ENCODE assay signal across 8 cellular contexts in the genomic region with DNA sequence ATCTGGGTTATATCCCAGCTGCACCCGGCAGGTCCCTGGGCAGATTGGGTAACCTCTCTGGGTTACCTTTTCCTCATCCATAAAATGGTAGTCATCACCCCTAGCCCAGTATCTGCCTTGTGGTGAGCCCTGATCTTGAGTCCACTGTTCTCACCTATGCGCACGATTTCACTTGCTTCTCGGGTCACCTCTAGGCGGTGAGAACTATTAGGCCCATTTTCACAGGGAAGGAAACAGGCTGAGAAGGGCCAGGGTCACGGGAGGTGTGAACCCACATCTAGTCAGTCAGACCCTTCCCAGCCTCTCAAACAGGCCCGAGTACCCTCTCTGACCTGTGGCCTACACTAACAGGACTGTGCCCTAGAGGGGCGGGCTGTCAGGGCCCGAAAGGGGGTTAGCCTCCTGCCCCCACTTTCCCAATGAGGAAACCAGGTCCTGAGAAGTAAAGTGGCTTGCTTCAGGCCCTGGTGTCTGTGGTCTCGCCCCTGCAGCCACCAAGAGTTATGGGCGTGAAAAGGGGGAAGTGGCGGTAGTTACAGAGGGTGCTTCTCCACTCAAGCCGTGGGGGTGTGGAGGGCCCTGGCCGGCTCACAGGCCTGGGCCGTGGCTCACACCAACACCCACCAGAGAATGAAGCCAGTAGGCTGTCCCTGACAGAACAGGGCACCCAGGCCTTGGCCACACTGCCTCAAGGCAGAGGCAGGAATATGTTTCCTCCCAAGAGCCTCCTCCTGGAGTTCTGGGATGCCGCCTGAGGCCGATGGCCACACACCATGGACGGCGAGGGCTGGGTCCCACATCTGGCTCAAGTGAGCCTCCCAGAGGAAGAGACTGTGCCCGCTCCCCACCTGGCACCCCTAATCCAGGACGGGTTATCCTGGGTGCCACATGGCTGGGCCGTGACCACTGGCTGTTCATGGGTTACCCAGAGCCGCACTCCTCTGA. TPM values are rescaled to one million over a fixed set of nuclear protein-coding genes. Genes with fewer than 3 reads are reported as not detected.
DNase-seq lines count a peak whose midpoint lies in the region; ATAC-seq and TF ChIP-seq lines count a peak whose summit lies in the region.

No MANE protein-coding gene starts in this region.

- H3K27ac Mint-ChIP-seq in IgD-negative memory B cell: peak overlapping the region in 2 of 3 donors; percentile 41 to 68

- no peak overlapping the region for H3K27ac ChIP-seq in foreskin keratinocyte
- H3K27ac ChIP-seq in thyroid gland: no peak overlapping the region

- TF ChIP-seq POLR2A in thyroid gland (IDR thresholded peaks at IDR 0.05): no peak

- WGBS in thyroid gland, 2 donors: 76 to 84% methylated on average over 13 to 22 of the region's 23 CpGs

- DNase-seq in CD1c-positive myeloid dendritic cell (ENCODE audit: extremely low spot score) (peak; percentile 90), foreskin keratinocyte (no peak), NCI-H1105 treated with DMSO at 0.1 percent for 48 hours (lab: John Stamatoyannopoulos, UW) (no peak), thyroid gland (no peak)

- peak overlapping the region in 3 of 4 donors; percentile 39 to 81 (median 73) for H3K4me3 Mint-ChIP-seq in IgD-negative memory B cell

- H3K27me3 ChIP-seq in foreskin keratinocyte (no peaks in the 10 kb centered on the region), thyroid gland (no peaks in the 10 kb centered on the region)

- no peaks in the 10 kb centered on the region for H3K36me3 ChIP-seq in thyroid gland

- H3K4me3 ChIP-seq in thyroid gland (replicated peaks in 1 of 3): no peak overlapping the region

- intact Hi-C loops in thyroid gland (cut with DNase I): no loop called here

- ATAC-seq in GM19395 (IDR thresholded peaks at IDR 0.05; ENCODE audit: unreplicated experiment) (peak; percentile 56), foreskin keratinocyte (peak; percentile 19), HG02981 (IDR thresholded peaks at IDR 0.05; ENCODE audit: unreplicated experiment) (no peak), HG03097 (IDR thresholded peaks at IDR 0.05; ENCODE audit: low FRiP score, unreplicated experiment) (no peak)

- TF ChIP-seq CTCF in foreskin keratinocyte (conservative IDR thresholded peaks at IDR 0.05) (no peak), thyroid gland (IDR thresholded peaks at IDR 0.05) (no peak)

- no peaks in the 10 kb centered on the region for H3K36me3 Mint-ChIP-seq in IgD-negative memory B cell

- no peaks in the 10 kb centered on the region for H3K9me3 Mint-ChIP-seq in IgD-negative memory B cell

- peaks cover 39 to 50% (median 45%) of the 10 kb centered on the region in 3 donors for H3K4me1 Mint-ChIP-seq in IgD-negative memory B cell

- no peaks in the 10 kb centered on the region for H3K4me1 ChIP-seq in foreskin keratinocyte
- H3K4me1 ChIP-seq in thyroid gland: no peaks in the 10 kb centered on the region

- H3K27me3 Mint-ChIP-seq in IgD-negative memory B cell: no peaks in the 10 kb centered on the region

- no peaks in the 10 kb centered on the region for H3K9me3 ChIP-seq in thyroid gland

RNA-seq across cellular contexts. Expression of a gene that starts 19.5 kb away (rescaled TPM):
- polyA plus RNA-seq in IgD-negative memory B cell (37.3 TPM), foreskin keratinocyte (5.4 and 7.0 TPM in 2 replicates)
- total RNA-seq in foreskin keratinocyte (6.6 and 7.1 TPM in 2 replicates), thyroid gland (1 to 10 TPM; 1.4 to 6.9 (median 3.7) TPM)

RNA-seq across cellular contexts. Expression of a gene that starts 56.5 kb away (rescaled TPM):
- polyA plus RNA-seq in IgD-negative memory B cell: 471 TPM
- total RNA-seq in foreskin keratinocyte: 107 and 123 TPM in 2 replicates
- 86.5 and 108 TPM in 2 replicates for polyA plus RNA-seq in foreskin keratinocyte
- total RNA-seq in thyroid gland: 100 to 1,000 TPM; 330 to 637 (median 593) TPM

Comparison
In these comparisons a context has a peak if more than half of its experiments do, and no peak if none do; other contexts are left out.
1. ATAC-seq: peak in GM19395 (single experiment) and foreskin keratinocyte (single experiment); none in HG02981 (single experiment) and HG03097 (single experiment).